8 cellular contexts compared by ENCODE assay signal in genomic region chr12:48682927-48683326, GRCh38. TPM values are rescaled to one million over a fixed set of nuclear protein-coding genes. Genes with fewer than 3 reads are reported as not detected.
A peak's percentile ranks its signal among the peaks of the same experiment; 100 is the strongest.
DNase-seq lines count a peak whose midpoint lies in the region; FAIRE-seq and TF ChIP-seq lines count a peak whose summit lies in the region.

No MANE protein-coding gene starts in this region.

- peaks cover 14% of the 10 kb centered on the region for H3K4me1 Mint-ChIP-seq in Calu3 (ENCODE audit: low read depth, unreplicated experiment)

- H3K27me3 ChIP-seq in OCI-LY3 (ENCODE audit: low read depth, low read length) = no peaks in the 10 kb centered on the region
- H3K27me3 ChIP-seq in endocrine pancreas (ENCODE audit: control insufficient read depth, insufficient read depth, low read length) = no peaks in the 10 kb centered on the region
- no peaks in the 10 kb centered on the region for H3K27me3 ChIP-seq in prostate gland (replicated peaks; ENCODE audit: insufficient read depth)

- H2AFZ ChIP-seq in OCI-LY3 (ENCODE audit: low read depth, low read length) = 0 out of 2 replicates have a peak overlapping the region, but pooled peaks have one; percentile 49

- H3K36me3 ChIP-seq in OCI-LY3 (replicated peaks; ENCODE audit: low read depth, low read length) (peaks cover 28% of the 10 kb centered on the region), endocrine pancreas (ENCODE audit: control insufficient read depth, insufficient read depth, low read length) (no peaks in the 10 kb centered on the region), prostate gland (no peaks in the 10 kb centered on the region)

- H3K27me3 Mint-ChIP-seq in Calu3 (ENCODE audit: unreplicated experiment) = no peaks in the 10 kb centered on the region

- CTCF ChIA-PET in Calu3 (lab: Charles Lee) (interaction anchor here (1.1 kb wide), 1 partner anchor 132 kb away, joined by 5 read pairs; no protein-coding TSS in a partner anchor), GM10248 (lab: Yijun Ruan, JAX) (interaction anchor here (1.3 to 1.6 kb wide), 6 partner anchors 9 to 132 kb away, joined by 3 to 5 read pairs (median 4); no protein-coding TSS in a partner anchor)

- no peaks in the 10 kb centered on the region for H3K9me3 Mint-ChIP-seq in Calu3 (ENCODE audit: low read depth, unreplicated experiment)

- H3K9me3 ChIP-seq in OCI-LY3 (ENCODE audit: insufficient read depth, low read length) = no peaks in the 10 kb centered on the region
- no peaks in the 10 kb centered on the region for H3K9me3 ChIP-seq in endocrine pancreas (ENCODE audit: control insufficient read depth, low read length)
- no peaks in the 10 kb centered on the region for H3K9me3 ChIP-seq in prostate gland

- WGBS in prostate gland = 83% methylated on average over 2 of the region's 2 CpGs

- H3K9ac ChIP-seq in OCI-LY3 (ENCODE audit: low read length) (peak overlapping the region; percentile 64; the same call in 1 of the 2 replicates), endocrine pancreas (ENCODE audit: control insufficient read depth, insufficient read depth, low read length) (no peak overlapping the region)

- H3K4me3 ChIP-seq in OCI-LY3 (ENCODE audit: low read length) (peak overlapping the region; percentile 89), endocrine pancreas (ENCODE audit: control insufficient read depth, insufficient read depth, low read length) (peak overlapping the region; percentile 49), prostate gland (peak overlapping the region; percentile 90 to 93)

- peak overlapping the region; percentile 88 for H3K4me3 Mint-ChIP-seq in Calu3 (ENCODE audit: low read depth, unreplicated experiment)

- intact Hi-C loops in Calu3 (cut with micrococcal nuclease; ENCODE audit: unreplicated experiment) (no loop called here), prostate gland (cut with DNase I) (loop anchor here (1.0 kb wide), 1 partner anchor 33 kb away; the partner anchor contains the start of gene CCNT1)

- DNase-seq in Calu3 (no peak), prostate gland (ENCODE audit: low spot score) (no peak), D341Med (ENCODE audit: low spot score) (no peak), RCC 7860 (ENCODE audit: low spot score) (no peak), GM10248 (ENCODE audit: extremely low spot score) (no peak), NCI-H345 treated with DMSO at 0.1 percent for 48 hours (lab: John Stamatoyannopoulos, UW; ENCODE audit: unreplicated experiment) (no peak)

- peaks cover 41% of the 10 kb centered on the region for H3K79me2 ChIP-seq in OCI-LY3 (ENCODE audit: low read length)

- peaks cover 30% of the 10 kb centered on the region for H3K36me3 Mint-ChIP-seq in Calu3 (ENCODE audit: insufficient read depth, unreplicated experiment)

- no TSS peak for BruUV-seq in Calu3 (replicated peaks; lab: Mats Ljungman, UMichigan)

- H3K27ac ChIP-seq in OCI-LY3 (ENCODE audit: low read length) = no peak overlapping the region
- no peak overlapping the region for H3K27ac ChIP-seq in prostate gland

- FAIRE-seq in RCC 7860 (lab: Jason Lieb, UNC) = no peak

- POLR2A ChIA-PET in GM10248 (lab: Yijun Ruan, JAX) = interaction anchor here (0.6 to 1.8 kb wide), 7 partner anchors 8 to 336 kb away, joined by 3 to 16 read pairs (median 4); no protein-coding TSS in a partner anchor

- TF ChIP-seq POLR2A in prostate gland (IDR thresholded peaks at IDR 0.05) = no peak

- H3K4me1 ChIP-seq in OCI-LY3 (ENCODE audit: low read length) = peaks cover 23% of the 10 kb centered on the region
- peaks cover 16% of the 10 kb centered on the region for H3K4me1 ChIP-seq in endocrine pancreas (ENCODE audit: control insufficient read depth, insufficient read depth, low read length)
- no peaks in the 10 kb centered on the region for H3K4me1 ChIP-seq in prostate gland (replicated peaks)

- H3K27ac Mint-ChIP-seq in Calu3 (ENCODE audit: unreplicated experiment) = no peak overlapping the region

- no peaks in the 10 kb centered on the region for H4K20me1 ChIP-seq in OCI-LY3 (ENCODE audit: insufficient read depth, low read length)

- H3K4me2 ChIP-seq in OCI-LY3 (ENCODE audit: low read length) = peak overlapping the region; percentile 59

- no peak for TF ChIP-seq CTCF in Calu3 (IDR thresholded peaks at IDR 0.05; ENCODE audit: unreplicated experiment)
- TF ChIP-seq CTCF in OCI-LY3 (IDR thresholded peaks at IDR 0.05; ENCODE audit: low read depth, low read length) = no peak
- no peak for TF ChIP-seq CTCF in prostate gland (IDR thresholded peaks at IDR 0.05)
- no peak for TF ChIP-seq CTCF in GM10248 (IDR thresholded peaks at IDR 0.05; ENCODE audit: control extremely low read depth, extremely low read depth, low read depth, missing control alignments)

RNA-seq across cellular contexts. Expression of gene KANSL2, which starts 0.9 kb away (rescaled TPM):
- total RNA-seq in Calu3 (2022) = 23.3 and 26.2 TPM in 2 replicates
- total RNA-seq in prostate gland = 10 to 100 TPM; 53.1 to 53.2 TPM

RNA-seq across cellular contexts. Expression of gene CCNT1, which starts 33.6 kb away (rescaled TPM):
- total RNA-seq in Calu3 (2022) (34.7 and 36.0 TPM in 2 replicates), prostate gland (10 to 100 TPM; 33.0 to 33.8 TPM)
